In the genomic region with DNA sequence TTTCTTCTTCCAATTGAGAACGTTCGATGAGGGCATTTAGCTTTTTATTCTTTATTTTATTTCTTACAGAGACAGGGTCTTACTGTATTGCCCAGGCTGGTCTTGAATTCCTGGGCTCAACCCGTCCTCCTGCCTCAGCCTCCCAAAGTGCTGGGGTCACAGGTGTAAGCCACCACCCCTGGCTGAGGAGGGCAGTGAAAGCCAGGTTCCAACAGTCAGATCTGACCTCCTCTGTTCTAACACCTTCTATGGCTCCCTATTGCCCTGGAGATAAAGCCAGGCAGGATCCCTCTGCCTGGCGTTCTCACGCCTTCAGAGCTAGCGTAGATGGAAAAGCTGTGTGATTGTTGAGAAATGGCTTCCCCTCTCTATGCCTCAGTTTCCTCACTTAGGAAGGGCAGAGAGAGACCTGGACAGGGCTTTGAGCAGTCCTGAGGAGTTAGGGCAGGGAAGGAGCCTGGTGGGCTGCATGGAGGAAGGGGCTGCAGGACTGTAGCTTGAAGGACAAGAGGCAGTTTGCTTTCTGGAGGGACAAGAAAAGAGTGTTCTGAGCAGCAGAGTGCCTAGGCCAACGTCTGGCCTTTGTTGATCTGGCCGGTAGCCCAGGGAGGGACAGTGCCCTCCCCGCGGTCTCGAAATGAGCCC, we compare ENCODE assay signal across 10 cellular contexts. TPM values are rescaled to one million over a fixed set of nuclear protein-coding genes. Genes with fewer than 3 reads are reported as not detected.
DNase-seq lines count a peak whose midpoint lies in the region; ATAC-seq and TF ChIP-seq lines count a peak whose summit lies in the region.
"Had no signal": no experiment of that assay in that cellular context is flagged by ENCODE, and none has a peak within 500 bp of the region (broad histone marks: within the 10 kb centered on the region; RNA-seq: fewer than 3 reads in every experiment).

No MANE protein-coding gene starts in this region.

- H3K36me3 Mint-ChIP-seq in activated B cell treated with CpG ODN at 0.5 μM for 24 hours (ENCODE audit: low read depth) (peaks cover 56% of the 10 kb centered on the region), memory B cell (peaks cover 29% of the 10 kb centered on the region)
- H3K36me3 Mint-ChIP-seq: mesothelial cell of epicardium had no signal

- TF ChIP-seq CTCF in activated B cell treated with CpG ODN at 0.5 μM for 24 hours (IDR thresholded peaks at IDR 0.05) (no peak), GM10248 (IDR thresholded peaks at IDR 0.05; ENCODE audit: control extremely low read depth, extremely low read depth, low read depth, missing control alignments) (no peak)

- no peak overlapping the region for H3K27ac ChIP-seq in aorta (ENCODE audit: low read depth in 1 of 2, low read length in 2 of 2)
- H3K27ac ChIP-seq: WERI-Rb-1 had no signal

- H3K9me3 ChIP-seq in aorta (ENCODE audit: control insufficient read depth, low read length), result no peaks in the 10 kb centered on the region

- POLR2A ChIA-PET in activated B cell treated with CpG ODN at 0.5 μM for 24 hours (lab: Charles Lee), result interaction anchor here (0.5 to 13.1 kb wide), 5 partner anchors 14 to 52 kb away, joined by 3 to 184 read pairs (median 5); a partner anchor contains a TSS
- POLR2A ChIA-PET in GM10248 (lab: Yijun Ruan, JAX), result no interaction called here

- WGBS in aorta, 2 donors, result 85 to 89% methylated on average over 11 of the region's 11 CpGs

- no peaks in the 10 kb centered on the region for H3K4me1 ChIP-seq in aorta (ENCODE audit: control insufficient read depth in 1 of 2, insufficient read depth in 2 of 2, low read length in 2 of 2)

- H3K9me3 Mint-ChIP-seq in activated B cell treated with CpG ODN at 0.5 μM for 24 hours (no peaks in the 10 kb centered on the region), memory B cell (no peaks in the 10 kb centered on the region)
- H3K9me3 Mint-ChIP-seq: mesothelial cell of epicardium had no signal

- H3K27me3 Mint-ChIP-seq in activated B cell treated with CpG ODN at 0.5 μM for 24 hours, result no peaks in the 10 kb centered on the region
- H3K27me3 Mint-ChIP-seq in memory B cell, result no peaks in the 10 kb centered on the region

- intact Hi-C loops in activated B cell treated with CpG ODN at 0.5 μM for 24 hours (cut with micrococcal nuclease), result no loop called here
- intact Hi-C loops in aorta (cut with DNase I), result no loop called here

- DNase-seq in activated B cell treated with CpG ODN at 0.5 μM for 24 hours (no peak), memory B cell (ENCODE audit: low spot score in 2 of 2) (no peak), GM10248 (ENCODE audit: extremely low spot score) (no peak), aorta (no peak)
- DNase-seq: amygdala, hypothalamus, NCI-H446 treated with DMSO at 0.1 percent for 48 hours, RPMI8226, WERI-Rb-1 had no signal

- CTCF ChIA-PET in activated B cell treated with CpG ODN at 0.5 μM for 24 hours (lab: Charles Lee), result no interaction called here
- CTCF ChIA-PET in GM10248 (lab: Yijun Ruan, JAX), result no interaction called here

- H3K27ac Mint-ChIP-seq in activated B cell treated with CpG ODN at 0.5 μM for 24 hours (peak overlapping the region; percentile 61), memory B cell (peak overlapping the region; percentile 77)

- H3K4me3 Mint-ChIP-seq in activated B cell treated with CpG ODN at 0.5 μM for 24 hours, result no peak overlapping the region
- peak overlapping the region; percentile 59 for H3K4me3 Mint-ChIP-seq in memory B cell

- H3K4me1 Mint-ChIP-seq in activated B cell treated with CpG ODN at 0.5 μM for 24 hours, result peaks cover 65% of the 10 kb centered on the region
- peaks cover 33% of the 10 kb centered on the region for H3K4me1 Mint-ChIP-seq in memory B cell

- no peaks in the 10 kb centered on the region for H3K27me3 ChIP-seq in aorta (ENCODE audit: control insufficient read depth in 1 of 2, insufficient read depth in 2 of 2, low read length in 1 of 2)

- H3K36me3 ChIP-seq in aorta (ENCODE audit: control insufficient read depth in 1 of 2, insufficient read depth in 2 of 2, low read length in 1 of 2), result no peaks in the 10 kb centered on the region
- H3K36me3 ChIP-seq: WERI-Rb-1 had no signal

- no peak overlapping the region for H3K4me3 ChIP-seq in aorta (ENCODE audit: low read length in 2 of 2)

- ATAC-seq in activated B cell treated with CpG ODN at 0.5 μM for 24 hours (ENCODE audit: low read depth), result no peak
- ATAC-seq in memory B cell (ENCODE audit: low read depth), result no peak
- no peak for ATAC-seq in aorta (ENCODE audit: low FRiP score)

RNA-seq across cellular contexts. Expression of a gene that starts 5.5 kb away (rescaled TPM):
- 266 and 312 TPM in 2 replicates for total RNA-seq in activated B cell treated with CpG ODN at 0.5 μM for 24 hours
- total RNA-seq in aorta, result 10 to 100 TPM; 15.3 to 38.6 TPM
- 10 to 100 TPM in 1 of 2 donors, 1 to 10 TPM in 1; 7.4 to 21.8 TPM for polyA plus RNA-seq in aorta

RNA-seq across cellular contexts. Expression of a gene that starts 22.7 kb away (rescaled TPM):
- 173 and 184 TPM in 2 replicates for total RNA-seq in activated B cell treated with CpG ODN at 0.5 μM for 24 hours
- 10 to 100 TPM; 83.5 to 95.6 TPM for total RNA-seq in aorta
- polyA plus RNA-seq in aorta, result 100 to 1,000 TPM in 1 of 2 donors, 10 to 100 TPM in 1; 91.5 to 116 TPM

RNA-seq across cellular contexts. Expression of a gene that starts 31.3 kb away (rescaled TPM):
- total RNA-seq in activated B cell treated with CpG ODN at 0.5 μM for 24 hours (213 and 218 TPM in 2 replicates), aorta (100 to 1,000 TPM; 165 to 236 TPM)
- polyA plus RNA-seq in aorta, result 100 to 1,000 TPM; 696 to 786 TPM

RNA-seq across cellular contexts. Expression of a gene that starts 32.6 kb away (rescaled TPM):
- total RNA-seq in activated B cell treated with CpG ODN at 0.5 μM for 24 hours (164 and 188 TPM in 2 replicates), aorta (10 to 100 TPM in 1 of 2 donors, 1 to 10 TPM in 1; 9.5 to 20.6 TPM)
- polyA plus RNA-seq in aorta, result 1 to 10 TPM; 1.9 to 7.6 TPM

RNA-seq across cellular contexts. Expression of a gene that starts 46.1 kb away (rescaled TPM):
- 352 and 371 TPM in 2 replicates for total RNA-seq in activated B cell treated with CpG ODN at 0.5 μM for 24 hours
- 100 to 1,000 TPM; 142 to 185 TPM for total RNA-seq in aorta
- polyA plus RNA-seq in aorta, result 100 to 1,000 TPM in 1 of 2 donors, 10 to 100 TPM in 1; 53.2 to 141 TPM
